8 cellular contexts compared by ENCODE assay signal in the genomic region with DNA sequence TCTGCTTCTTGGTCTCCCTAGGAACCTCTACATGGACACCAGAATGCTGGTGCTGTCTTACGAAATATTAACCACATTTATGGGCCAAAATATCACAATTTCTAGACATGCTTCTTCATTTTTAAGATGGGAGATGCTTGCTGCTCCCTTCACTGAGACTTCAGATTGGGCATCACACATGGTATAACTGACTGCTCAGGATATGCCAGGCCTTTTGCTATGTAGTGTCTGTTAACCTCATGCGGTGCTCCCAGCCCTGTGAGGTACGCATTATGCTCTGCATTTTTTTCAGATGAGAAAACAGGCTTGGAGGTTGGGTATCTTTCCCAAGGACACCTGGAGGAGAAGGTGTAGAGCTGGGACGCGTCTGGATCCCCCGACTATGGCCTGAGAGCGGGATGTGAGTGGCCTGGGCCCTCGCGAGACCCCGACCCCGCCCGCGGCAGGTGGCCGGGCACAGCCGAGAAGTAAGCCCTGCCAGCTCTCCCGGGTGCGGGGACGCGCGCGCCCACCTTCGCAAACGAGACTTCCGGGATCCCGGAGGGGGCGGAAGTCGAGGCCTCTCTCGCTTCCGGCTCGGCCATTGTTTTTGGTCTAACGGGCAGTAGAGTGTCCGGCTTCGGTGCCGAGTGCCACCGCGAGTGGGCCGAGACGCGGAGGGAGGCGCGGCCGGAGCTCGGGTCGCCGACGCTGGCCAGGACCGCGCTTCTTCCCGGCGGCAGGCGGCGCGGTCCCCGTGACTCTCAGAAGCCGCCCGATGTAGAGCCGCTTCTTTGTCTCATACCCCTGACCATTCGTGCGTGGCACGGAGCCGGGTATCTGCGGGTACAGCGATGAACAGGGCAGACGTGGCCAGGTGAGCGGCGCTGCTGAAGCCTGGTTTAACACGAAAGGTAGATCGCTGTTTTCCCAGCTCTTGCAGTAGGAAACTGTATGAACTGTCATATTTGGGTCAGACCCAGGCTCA. TPM values are rescaled to one million over a fixed set of nuclear protein-coding genes. Genes with fewer than 3 reads are reported as not detected.
DNase-seq lines count a peak whose midpoint lies in the region; ATAC-seq, FAIRE-seq and TF ChIP-seq lines count a peak whose summit lies in the region.

ZKSCAN7 (plus strand) TSS at position 568 of the 967 bp plus-strand sequence. CDS start 1,855 bp downstream, outside the sequence.

- H3K79me2 ChIP-seq in Loucy (ENCODE audit: insufficient read depth, low read length) (peaks cover 11% of the 10 kb centered on the region; the same call in 1 of the 2 replicates), HepG2 (ENCODE audit: insufficient read depth, low read length) (no peaks in the 10 kb centered on the region)

- BruUV-seq in HepG2 (replicated peaks; lab: Mats Ljungman, UMichigan): no TSS peak

- CTCF ChIA-PET in HepG2 (lab: Yijun Ruan, JAX; ENCODE audit: low intra/inter-chr PET ratio, low total read pairs): no interaction called here

- H3K9ac ChIP-seq in BLaER1 (peak within 1 kb of the TSS; percentile 46; the same call in 1 of the 2 replicates), Loucy (ENCODE audit: low read depth, low read length, poor library complexity, severe bottlenecking) (peak within 1 kb of the TSS; percentile 88), HepG2 (ENCODE audit: insufficient read depth, low read depth, low read length) (peak within 1 kb of the TSS; percentile 67)

- H2AFZ ChIP-seq in Loucy (ENCODE audit: low read length) (peak within 1 kb of the TSS; percentile 92), HepG2 (ENCODE audit: low read length) (peak within 1 kb of the TSS; percentile 10)

- H3K36me3 ChIP-seq in BLaER1 (no peaks in the 10 kb centered on the region), Loucy (ENCODE audit: insufficient read depth, low read length) (no peaks in the 10 kb centered on the region), HepG2 (replicated peaks in 1 of 2; ENCODE audit: control insufficient read depth in 1 of 2, insufficient read depth in 2 of 2, low read length in 2 of 2) (peaks cover 0 to 1% of the 10 kb centered on the region in 2 experiments; a peak in 1 of 5 replicates)

- FAIRE-seq in HepG2 (lab: Jason Lieb, UNC): no peak

- peak within 1 kb of the TSS; percentile 47 for H3K27ac ChIP-seq in BLaER1
- peak within 1 kb of the TSS in 57 of 59 donors; percentile 37 to 92 (median 78) for H3K27ac ChIP-seq in dorsolateral prefrontal cortex
- H3K27ac ChIP-seq in HepG2 (ENCODE audit: extremely low read length, insufficient read depth, low read length): peak within 1 kb of the TSS; percentile 49

- peak; percentile 41 to 59; a peak in 3 of 4 replicates for TF ChIP-seq POLR2A in HepG2 (IDR thresholded peaks at IDR 0.05; ENCODE audit: insufficient read depth in 1 of 2, low read depth in 2 of 2, low read length in 2 of 2)

- H3K4me3 ChIP-seq in BLaER1 (peak within 1 kb of the TSS; percentile 65), Loucy (ENCODE audit: low read length, poor library complexity, severe bottlenecking) (peak within 1 kb of the TSS; percentile 94), dorsolateral prefrontal cortex (peak within 1 kb of the TSS; percentile 56 to 94 (median 81)), HepG2 (replicated peaks in 1 of 3; ENCODE audit: insufficient read depth in 1 of 3, low read depth in 2 of 3, low read length in 3 of 3) (peak within 1 kb of the TSS; percentile 58 to 75 (median 74))

- 48% methylated on average over 26 of the region's 68 CpGs for WGBS in HepG2 (ENCODE audit: low lambda C conversion rate)

- peak; percentile 57 to 62 for DNase-seq in activated CD4-positive, alpha-beta T cell treated with anti-CD3 and anti-CD28 coated beads, Interleukin-2, amount 50 U/mL, for 48 hours
- peak; percentile 37 to 83 (median 64) for DNase-seq in dorsolateral prefrontal cortex
- peak; percentile 37 for DNase-seq in HepG2 (ENCODE audit: low spot score)
- peak; percentile 42 to 45 for DNase-seq in stimulated activated CD4-positive, alpha-beta T cell treated with anti-CD3 and anti-CD28 coated beads, Interleukin-2, amount 100 ng/mL, for 48 hours
- no peak for DNase-seq in NCI-H128 (lab: John Stamatoyannopoulos, UW; ENCODE audit: unreplicated experiment)

- peak; percentile 35; the same call in 1 of the 2 replicates for TF ChIP-seq RAD21 in HepG2 (CRISPR knock-in tag; IDR thresholded peaks at IDR 0.05)

- H3K4me1 ChIP-seq in BLaER1 (peaks cover 6% of the 10 kb centered on the region), Loucy (ENCODE audit: insufficient read depth, low read length, poor library complexity, severe bottlenecking) (peaks cover 23% of the 10 kb centered on the region), HepG2 (ENCODE audit: insufficient read depth, low read length) (peaks cover 25% of the 10 kb centered on the region; the same call in 1 of the 2 replicates)

- POLR2A ChIA-PET in HepG2 (lab: Yijun Ruan, JAX): interaction anchor here (0.7 to 1.2 kb wide), 5 partner anchors 29 to 1135 kb away, joined by 3 to 4 read pairs (median 3); partner anchors contain the start of genes EXOSC7, SACM1L, ZDHHC3 and ZNF660

- no peaks in the 10 kb centered on the region for H4K20me1 ChIP-seq in BLaER1
- no peaks in the 10 kb centered on the region for H4K20me1 ChIP-seq in Loucy (ENCODE audit: insufficient read depth, low read length, poor library complexity, severe bottlenecking)
- no peaks in the 10 kb centered on the region for H4K20me1 ChIP-seq in HepG2 (ENCODE audit: insufficient read depth, low read length)

- H3K9me3 ChIP-seq in BLaER1 (peaks cover 23% of the 10 kb centered on the region), Loucy (ENCODE audit: insufficient read depth, low read depth, low read length) (no peaks in the 10 kb centered on the region), HepG2 (ENCODE audit: low read length) (no peaks in the 10 kb centered on the region)

- peak within 1 kb of the TSS; percentile 65 for H3K4me2 ChIP-seq in BLaER1
- peak within 1 kb of the TSS; percentile 79 for H3K4me2 ChIP-seq in Loucy (ENCODE audit: low read depth, low read length, poor library complexity, severe bottlenecking)
- H3K4me2 ChIP-seq in HepG2 (ENCODE audit: low read depth, low read length): peak within 1 kb of the TSS; percentile 64

- H3K27me3 ChIP-seq in BLaER1 (peaks cover 11% of the 10 kb centered on the region; the same call in 1 of the 2 replicates), Loucy (ENCODE audit: insufficient read depth, low read length, poor library complexity, severe bottlenecking) (peaks cover 46% of the 10 kb centered on the region), dorsolateral prefrontal cortex (peaks cover 0 to 28% (median 0%) of the 10 kb centered on the region in 45 donors), HepG2 (ENCODE audit: control insufficient read depth in 1 of 2, insufficient read depth in 2 of 2, low read length in 2 of 2) (peaks cover 1 to 27% of the 10 kb centered on the region in 2 experiments; a peak in 4 of 5 replicates)

- intact Hi-C loops in dorsolateral prefrontal cortex (cut with DNase I) (loop anchor here in 1 of 2 donors (5.0 kb wide), 1 partner anchor 43 kb away; no protein-coding TSS in a partner anchor), HepG2 (cut with micrococcal nuclease; ENCODE audit: unreplicated experiment) (no loop called here)

- ATAC-seq in GM19438 (IDR thresholded peaks at IDR 0.05; ENCODE audit: low read depth, unreplicated experiment) (peak; percentile 60), HepG2 (peak; percentile 89)

- no peaks in the 10 kb centered on the region for H3F3A ChIP-seq in Loucy (ENCODE audit: low read depth)

- in situ Hi-C loops in HepG2 (cut with HindIII; ENCODE audit: extremely low pct_ligation_motif_present, low pct_unique_long_range_greater_than_20kb): no loop called here

- H3K9me2 ChIP-seq in Loucy (replicated peaks; ENCODE audit: low read depth, low read length): no peaks in the 10 kb centered on the region

- TF ChIP-seq CTCF in Loucy (conservative IDR thresholded peaks at IDR 0.05; ENCODE audit: low read length): no peak
- TF ChIP-seq CTCF in dorsolateral prefrontal cortex (IDR thresholded peaks at IDR 0.05 in 54 of 56, conservative IDR thresholded peaks at IDR 0.05 in 2 of 56; ENCODE audit: low read depth in 1 of 56, partially characterized antibody in 56 of 56): peak in 28 of 56 donors; percentile 8 to 39 (median 22)
- TF ChIP-seq CTCF in HepG2 (CRISPR knock-in tag; IDR thresholded peaks at IDR 0.05): no peak

- no peak for TF ChIP-seq EP300 in HepG2 (IDR thresholded peaks at IDR 0.05; ENCODE audit: low read depth in 2 of 2, low read length in 2 of 2)
- TF ChIP-seq EP300 in HepG2 (CRISPR knock-in tag; IDR thresholded peaks at IDR 0.05; ENCODE audit: borderline replicate concordance): no peak

TF ChIP-seq in HepG2, 621 proteins besides CTCF, POLR2A, EP300 and RAD21 (continues in another document):
- no peak for TF ChIP-seq ATM (IDR thresholded peaks at IDR 0.05; ENCODE audit: borderline replicate concordance)
- no peak for TF ChIP-seq CENPT (CRISPR knock-in tag; IDR thresholded peaks at IDR 0.05; ENCODE audit: low read depth)

RNA-seq across cellular contexts. Expression of gene ZKSCAN7, which starts in this region (rescaled TPM):
- total RNA-seq in dorsolateral prefrontal cortex (10 to 100 TPM in 1 of 120 experiments, 1 to 10 TPM in 119; 2.6 to 10.6 (median 6.0) TPM), HepG2 (2016; rRNA removed; fragmentation: Illumina TruSeq; extraction: Trizol) (3.3 and 3.8 TPM in 2 replicates)
- total RNA-seq in HepG2 (2016; cell fraction: cytosol; rRNA removed; fragmentation: Illumina TruSeq; extraction: Trizol; ENCODE audit: low read depth): 1.0 and 1.1 TPM in 2 replicates
- total RNA-seq in HepG2 (2016; cell fraction: insoluble cytoplasmic fraction; rRNA removed; fragmentation: Illumina TruSeq; extraction: Trizol): 3.2 and 3.9 TPM in 2 replicates
- 1.5 and 1.8 TPM in 2 replicates for total RNA-seq in HepG2 (2016; cell fraction: membrane; rRNA removed; fragmentation: Illumina TruSeq; extraction: Trizol)
- 6.5 and 7.5 TPM in 2 replicates for total RNA-seq in HepG2 (2016; cell fraction: nucleus; rRNA removed; fragmentation: Illumina TruSeq; extraction: Trizol)
- polyA plus RNA-seq in HepG2 (2011; rRNA removed): 2.3 and 3.5 TPM in 2 replicates
- 2.3 and 2.4 TPM in 2 replicates for polyA plus RNA-seq in HepG2 (2011; cell fraction: cytosol; rRNA removed)
- 5.4 and 6.9 TPM in 2 replicates for polyA plus RNA-seq in HepG2 (2011; cell fraction: nucleus; rRNA removed)
- polyA plus RNA-seq in HepG2 (2012): 1.1 and 1.4 TPM in 2 replicates
- 0.37 and 0.38 TPM in 2 replicates for polyA plus RNA-seq in HepG2 (2016; cell fraction: cytosol; fragmentation: Illumina TruSeq; extraction: Trizol; ENCODE audit: low read depth)
- polyA plus RNA-seq in HepG2 (2016; cell fraction: insoluble cytoplasmic fraction; fragmentation: Illumina TruSeq; extraction: Trizol; ENCODE audit: low read depth): 1.8 and 2.4 TPM in 2 replicates
- 0.55 and 0.88 TPM in 2 replicates for polyA plus RNA-seq in HepG2 (2016; cell fraction: membrane; fragmentation: Illumina TruSeq; extraction: Trizol; ENCODE audit: low read depth)
- 6.0 and 7.0 TPM in 2 replicates for polyA plus RNA-seq in HepG2 (2016; cell fraction: nucleus; fragmentation: Illumina TruSeq; extraction: Trizol; ENCODE audit: insufficient read depth, low read depth)
- polyA minus RNA-seq in HepG2 (2011; rRNA and poly(A)+ RNA removed; ENCODE audit: low replicate concordance): 2.6 TPM in 1 of 2 replicates, not detected in the other
- 2.1 and 2.2 TPM in 2 replicates for polyA minus RNA-seq in HepG2 (2011; cell fraction: cytosol; rRNA and poly(A)+ RNA removed)
- 7.1 and 8.8 TPM in 2 replicates for polyA minus RNA-seq in HepG2 (2011; cell fraction: nucleus; rRNA and poly(A)+ RNA removed)
